Comparison of ENCODE assay signal across 20 cellular contexts in genomic region chr6:83824388-83824801, GRCh38. TPM values are rescaled to one million over a fixed set of nuclear protein-coding genes. Genes with fewer than 3 reads are reported as not detected.
DNase-seq lines count a peak whose midpoint lies in the region; ATAC-seq, FAIRE-seq and TF ChIP-seq lines count a peak whose summit lies in the region.
"Had no signal": no experiment of that assay in that cellular context is flagged by ENCODE, and none has a peak within 500 bp of the region (broad histone marks: within the 10 kb centered on the region; RNA-seq: fewer than 3 reads in every experiment).

No MANE protein-coding gene starts in this region.

- H3K36me3 ChIP-seq in ACC112 (ENCODE audit: insufficient read depth, low read length), result no peaks in the 10 kb centered on the region
- no peaks in the 10 kb centered on the region for H3K36me3 ChIP-seq in bronchial epithelial cell (ENCODE audit: control insufficient read depth, insufficient read depth, low read length)
- H3K36me3 ChIP-seq: SJSA1, spleen had no signal

- no peak for ATAC-seq in GM21526 (IDR thresholded peaks at IDR 0.05; ENCODE audit: low FRiP score, unreplicated experiment)
- ATAC-seq: mucosa of descending colon; stimulated activated naive CD8-positive, alpha-beta T cell treated with anti-CD3 and anti-CD28 coated beads, Interleukin-15, amount 100 ng/mL, for 72 hours had no signal

- H3K9me3 Mint-ChIP-seq in Calu3 (ENCODE audit: low read depth, unreplicated experiment), result no peaks in the 10 kb centered on the region
- H3K9me3 Mint-ChIP-seq: activated CD4-positive, alpha-beta memory T cell treated with anti-CD3 and anti-CD28 coated beads for 36 hours; HFFc6; stimulated activated naive CD8-positive, alpha-beta T cell treated with anti-CD3 and anti-CD28 coated beads, Interleukin-15, amount 100 ng/mL, for 72 hours had no signal

- H3K4me3 ChIP-seq in ACC112 (ENCODE audit: low read depth, low read length) (peak overlapping the region; percentile 23; the same call in 1 of the 2 replicates), LNCaP clone FGC (ENCODE audit: low read depth, low read length) (no peak overlapping the region), bronchial epithelial cell (ENCODE audit: low read depth, low read length) (no peak overlapping the region)
- H3K4me3 ChIP-seq: mucosa of descending colon, SJSA1, spleen had no signal

- BruUV-seq in Calu3 (replicated peaks; lab: Mats Ljungman, UMichigan), result no TSS peak

- H3K27me3 ChIP-seq in ACC112 (ENCODE audit: insufficient read depth, low read length) (no peaks in the 10 kb centered on the region), bronchial epithelial cell (ENCODE audit: control insufficient read depth, insufficient read depth, low read length) (no peaks in the 10 kb centered on the region)
- H3K27me3 ChIP-seq: SJSA1, spleen had no signal

- peak overlapping the region; percentile 12 for H2AFZ ChIP-seq in ACC112 (ENCODE audit: low read length, unreplicated experiment)

- FAIRE-seq in bronchial epithelial cell (lab: Jason Lieb, UNC), result no peak

- no peaks in the 10 kb centered on the region for H3K36me3 Mint-ChIP-seq in Calu3 (ENCODE audit: insufficient read depth, unreplicated experiment)
- H3K36me3 Mint-ChIP-seq: activated CD4-positive, alpha-beta memory T cell treated with anti-CD3 and anti-CD28 coated beads for 36 hours; immature natural killer cell had no signal

- H3K27ac Mint-ChIP-seq in Calu3 (ENCODE audit: unreplicated experiment), result no peak overlapping the region
- H3K27ac Mint-ChIP-seq: activated CD4-positive, alpha-beta memory T cell treated with anti-CD3 and anti-CD28 coated beads for 36 hours; HFFc6; immature natural killer cell; stimulated activated naive CD8-positive, alpha-beta T cell treated with anti-CD3 and anti-CD28 coated beads, Interleukin-15, amount 100 ng/mL, for 72 hours had no signal

- DNase-seq in LNCaP clone FGC (ENCODE audit: low read depth) (peak; percentile 47), bronchial epithelial cell (ENCODE audit: low read depth) (peak; percentile 96), kidney tubule cell (ENCODE audit: low spot score) (peak; percentile 56), Calu3 (no peak), NCI-H1092 treated with DMSO at 0.1 percent for 48 hours (lab: John Stamatoyannopoulos, UW) (no peak), GM10266 (ENCODE audit: extremely low spot score) (no peak)
- DNase-seq: activated CD4-positive, alpha-beta memory T cell treated with anti-CD3 and anti-CD28 coated beads for 36 hours; anterior cingulate cortex; HFFc6; immature natural killer cell; MM.1S; NCI-H2081 treated with DMSO at 0.1 percent for 48 hours; NK-92 treated with Interleukin-12 subunit alpha and Interleukin-12 subunit beta, amount 100 ng/mL, for 24 hours; spleen; stimulated activated naive CD8-positive, alpha-beta T cell treated with anti-CD3 and anti-CD28 coated beads, Interleukin-15, amount 100 ng/mL, for 72 hours had no signal

- CTCF ChIA-PET in Calu3 (lab: Charles Lee), result no interaction called here

- no peaks in the 10 kb centered on the region for H3K79me2 ChIP-seq in ACC112 (ENCODE audit: control insufficient read depth, insufficient read depth, low read length, unreplicated experiment)

- no peaks in the 10 kb centered on the region for H3K27me3 Mint-ChIP-seq in Calu3 (ENCODE audit: unreplicated experiment)
- H3K27me3 Mint-ChIP-seq: stimulated activated naive CD8-positive, alpha-beta T cell treated with anti-CD3 and anti-CD28 coated beads, Interleukin-15, amount 100 ng/mL, for 72 hours had no signal

- peaks cover 14% of the 10 kb centered on the region for H3K4me1 ChIP-seq in ACC112 (ENCODE audit: control insufficient read depth, insufficient read depth, low read length, unreplicated experiment)
- H3K4me1 ChIP-seq: spleen had no signal

- peak overlapping the region; percentile 29; the same call in 1 of the 2 replicates for H3K27ac ChIP-seq in ACC112 (ENCODE audit: low read depth, low read length)
- H3K27ac ChIP-seq: SJSA1, spleen had no signal

- TF ChIP-seq CTCF in LNCaP clone FGC (IDR thresholded peaks at IDR 0.05; ENCODE audit: control insufficient read depth, extremely low read depth, insufficient read depth) (no peak), bronchial epithelial cell (IDR thresholded peaks at IDR 0.05; ENCODE audit: insufficient read depth, low read length, severe bottlenecking) (no peak), Calu3 (IDR thresholded peaks at IDR 0.05; ENCODE audit: unreplicated experiment) (no peak), GM10266 (IDR thresholded peaks at IDR 0.05; ENCODE audit: control insufficient read depth, insufficient read depth, low read depth, missing control alignments) (no peak)

- intact Hi-C loops in Calu3 (cut with micrococcal nuclease; ENCODE audit: unreplicated experiment), result no loop called here

- no peak overlapping the region for H3K4me3 Mint-ChIP-seq in Calu3 (ENCODE audit: low read depth, unreplicated experiment)
- H3K4me3 Mint-ChIP-seq: activated CD4-positive, alpha-beta memory T cell treated with anti-CD3 and anti-CD28 coated beads for 36 hours; HFFc6; immature natural killer cell; stimulated activated naive CD8-positive, alpha-beta T cell treated with anti-CD3 and anti-CD28 coated beads, Interleukin-15, amount 100 ng/mL, for 72 hours had no signal

- no peaks in the 10 kb centered on the region for H3K4me1 Mint-ChIP-seq in Calu3 (ENCODE audit: low read depth, unreplicated experiment)
- H3K4me1 Mint-ChIP-seq: immature natural killer cell; stimulated activated naive CD8-positive, alpha-beta T cell treated with anti-CD3 and anti-CD28 coated beads, Interleukin-15, amount 100 ng/mL, for 72 hours had no signal

RNA-seq across cellular contexts. Expression of gene RIPPLY2, which starts 28.8 kb away (rescaled TPM):
- total RNA-seq in bronchial epithelial cell, result not detected in 2 replicates
- 0.31 TPM in 1 of 2 replicates, not detected in the other for total RNA-seq in Calu3 (2022)
- total RNA-seq: activated CD4-positive, alpha-beta memory T cell treated with anti-CD3 and anti-CD28 coated beads for 36 hours; HFFc6; omental fat pad; SJSA1; spleen had no signal

RNA-seq across cellular contexts. Expression of gene CYB5R4, which starts 35.1 kb away (rescaled TPM):
- total RNA-seq in bronchial epithelial cell, result 4.7 and 5.4 TPM in 2 replicates
- 23.3 and 28.3 TPM in 2 replicates for total RNA-seq in Calu3 (2022)

Comparison
In these comparisons a context has a peak if more than half of its experiments do, and no peak if none do; other contexts are left out.
1. DNase-seq: peak in LNCaP clone FGC (single experiment), bronchial epithelial cell (single experiment) and kidney tubule cell (single experiment); none in Calu3 (single experiment), NCI-H1092 treated with DMSO at 0.1 percent for 48 hours (single experiment) and GM10266 (single experiment).